Comparison of ENCODE assay signal across 16 cellular contexts in genomic region chr2:198186257-198186656, GRCh38.
DNase-seq lines count a peak whose midpoint lies in the region; ATAC-seq lines count a peak whose summit lies in the region.
"Had no signal": no experiment of that assay in that cellular context is flagged by ENCODE, and none has a peak within 500 bp of the region (broad histone marks: within the 10 kb centered on the region; RNA-seq: fewer than 3 reads in every experiment).

No MANE protein-coding gene starts in this region.

- DNase-seq in NCI-H2227 (lab: John Stamatoyannopoulos, UW; ENCODE audit: unreplicated experiment) (peak; percentile 17), NCI-H2227 treated with DMSO at 0.1 percent for 48 hours (lab: John Stamatoyannopoulos, UW) (no peak), NCI-H187 (lab: John Stamatoyannopoulos, UW) (peak; percentile 0 to 3), NCI-H187 treated with DMSO at 0.1 percent for 48 hours (lab: John Stamatoyannopoulos, UW) (peak; percentile 2), NCI-H69 (lab: John Stamatoyannopoulos, UW) (peak; percentile 1), ureter (ENCODE audit: low spot score) (no peak)
- DNase-seq: C1 segment of cervical spinal cord; Calu3; CD4-positive, alpha-beta memory T cell; DMS53; DMS79 treated with DMSO at 0.1 percent for 48 hours; GF-D8; H9 had no signal

- no peak for ATAC-seq in HG02588 (IDR thresholded peaks at IDR 0.05; ENCODE audit: unreplicated experiment)
- ATAC-seq: GM23338, HCT116 had no signal

Comparison
In these comparisons a context has a peak if more than half of its experiments do, and no peak if none do; other contexts are left out.
1. DNase-seq: peak in NCI-H2227 (single experiment), NCI-H187 (2 of 2), NCI-H187 treated with DMSO at 0.1 percent for 48 hours (single experiment) and NCI-H69 (single experiment); none in NCI-H2227 treated with DMSO at 0.1 percent for 48 hours (single experiment) and ureter (single experiment).